ENCODE assay signal across 17 cellular contexts in genomic region chr1:153688283-153688682, GRCh38. TPM values are rescaled to one million over a fixed set of nuclear protein-coding genes. Genes with fewer than 3 reads are reported as not detected.
DNase-seq lines count a peak whose midpoint lies in the region; ATAC-seq and TF ChIP-seq lines count a peak whose summit lies in the region.
"Had no signal": no experiment of that assay in that cellular context is flagged by ENCODE, and none has a peak within 500 bp of the region (broad histone marks: within the 10 kb centered on the region; RNA-seq: fewer than 3 reads in every experiment).

No MANE protein-coding gene starts in this region.

- in situ Hi-C loops in GM13976 (cut with MboI; ENCODE audit: low sequenced_read_pairs, unreplicated experiment) = no loop called here

- no peaks in the 10 kb centered on the region for H3K27me3 ChIP-seq in BLaER1
- H3K27me3 ChIP-seq in ascending aorta = no peaks in the 10 kb centered on the region
- H3K27me3 ChIP-seq in mesendoderm (ENCODE audit: insufficient read depth, low read length, poor library complexity) = no peaks in the 10 kb centered on the region

- H3K27ac ChIP-seq in BLaER1 (no peak overlapping the region), ascending aorta (peak overlapping the region; percentile 36 to 47), mesendoderm (ENCODE audit: low read depth, low read length) (no peak overlapping the region), caudate nucleus (ENCODE audit: low read depth, low read length) (no peak overlapping the region)

- H3K27me3 Mint-ChIP-seq in activated CD4-positive, alpha-beta memory T cell treated with anti-CD3 and anti-CD28 coated beads for 36 hours = peaks cover 5% of the 10 kb centered on the region
- peaks cover 7% of the 10 kb centered on the region for H3K27me3 Mint-ChIP-seq in nephron progenitor cell (ENCODE audit: low read depth, poor library complexity)

- no peak overlapping the region for H3K9ac ChIP-seq in BLaER1
- no peak overlapping the region for H3K9ac ChIP-seq in mesendoderm (ENCODE audit: low read length)

- no peaks in the 10 kb centered on the region for H3K79me2 ChIP-seq in mesendoderm (ENCODE audit: control insufficient read depth, insufficient read depth, low read length)

- no peaks in the 10 kb centered on the region for H3K9me3 Mint-ChIP-seq in activated CD4-positive, alpha-beta memory T cell treated with anti-CD3 and anti-CD28 coated beads for 36 hours
- H3K9me3 Mint-ChIP-seq in nephron progenitor cell = no peaks in the 10 kb centered on the region
- H3K9me3 Mint-ChIP-seq: CD8-positive, alpha-beta T cell had no signal

- peak overlapping the region; percentile 89 for H3K23ac ChIP-seq in mesendoderm (ENCODE audit: low read length)

- POLR2A ChIA-PET in activated CD4-positive, alpha-beta memory T cell treated with anti-CD3 and anti-CD28 coated beads for 36 hours (lab: Charles Lee) = no interaction called here

- no peak overlapping the region for H4K8ac ChIP-seq in mesendoderm (ENCODE audit: low read depth, low read length)

- H3K4me2 ChIP-seq in BLaER1 (peak overlapping the region; percentile 85), mesendoderm (ENCODE audit: low read length) (no peak overlapping the region)

- H3K27ac Mint-ChIP-seq in activated CD4-positive, alpha-beta memory T cell treated with anti-CD3 and anti-CD28 coated beads for 36 hours = no peak overlapping the region
- no peak overlapping the region for H3K27ac Mint-ChIP-seq in nephron progenitor cell
- H3K27ac Mint-ChIP-seq: CD8-positive, alpha-beta T cell had no signal

- peak overlapping the region; percentile 49 for H3K56ac ChIP-seq in mesendoderm (ENCODE audit: low read length)

- no peaks in the 10 kb centered on the region for H4K20me1 ChIP-seq in BLaER1

- CTCF ChIA-PET in activated CD4-positive, alpha-beta memory T cell treated with anti-CD3 and anti-CD28 coated beads for 36 hours (lab: Charles Lee) = no interaction called here

- no peak overlapping the region for H2BK15ac ChIP-seq in mesendoderm (replicated peaks; ENCODE audit: low read depth)

- TF ChIP-seq CTCF in GM13976 (IDR thresholded peaks at IDR 0.05; ENCODE audit: borderline replicate concordance, control extremely low read depth, extremely low read depth, insufficient read depth, missing control alignments) (no peak), ascending aorta (IDR thresholded peaks at IDR 0.05) (no peak), nephron progenitor cell (IDR thresholded peaks at IDR 0.05) (no peak)

- DNase-seq in GM13976 (ENCODE audit: low spot score) (peak; percentile 20), ascending aorta (ENCODE audit: low spot score in 2 of 2) (no peak), mesendoderm (no peak), nephron progenitor cell (no peak), caudate nucleus (lab: John Stamatoyannopoulos, UW) (no peak)
- no peak for DNase-seq in activated CD4-positive, alpha-beta memory T cell treated with anti-CD3 and anti-CD28 coated beads for 36 hours
- DNase-seq: CD8-positive, alpha-beta T cell; HCEC 1CT; NCI-H1694 treated with DMSO at 0.1 percent for 48 hours; NCI-H510A; NCI-H748 treated with DMSO at 0.1 percent for 48 hours; NK-92 treated with Interleukin-12 subunit alpha and Interleukin-12 subunit beta, amount 100 ng/mL, for 24 hours; SHP77 had no signal

- intact Hi-C loops in ascending aorta (cut with DNase I) = no loop called here
- intact Hi-C loops in activated CD4-positive, alpha-beta memory T cell treated with anti-CD3 and anti-CD28 coated beads for 36 hours (cut with micrococcal nuclease) = no loop called here

- H2BK5ac ChIP-seq in mesendoderm (ENCODE audit: low read length) = no peak overlapping the region

- no peaks in the 10 kb centered on the region for H3K79me1 ChIP-seq in mesendoderm (ENCODE audit: low read length)

- no peak overlapping the region for H3K18ac ChIP-seq in mesendoderm (ENCODE audit: low read length)

- no peaks in the 10 kb centered on the region for H3K36me3 ChIP-seq in BLaER1
- peaks cover 75 to 89% of the 10 kb centered on the region in 2 donors for H3K36me3 ChIP-seq in ascending aorta
- peaks cover 1% of the 10 kb centered on the region for H3K36me3 ChIP-seq in mesendoderm (ENCODE audit: control insufficient read depth, insufficient read depth, low read length)

- peaks cover 4% of the 10 kb centered on the region for H3K4me1 Mint-ChIP-seq in activated CD4-positive, alpha-beta memory T cell treated with anti-CD3 and anti-CD28 coated beads for 36 hours (ENCODE audit: low read depth)
- H3K4me1 Mint-ChIP-seq in nephron progenitor cell = peaks cover 60% of the 10 kb centered on the region

- H3K4ac ChIP-seq in mesendoderm (ENCODE audit: low read depth, low read length) = no peak overlapping the region

- H3K4me1 ChIP-seq in BLaER1 = peaks cover 42% of the 10 kb centered on the region
- peaks cover 5 to 9% of the 10 kb centered on the region in 2 donors for H3K4me1 ChIP-seq in ascending aorta
- H3K4me1 ChIP-seq in mesendoderm (ENCODE audit: control insufficient read depth, low read depth, low read length) = no peaks in the 10 kb centered on the region

- ATAC-seq in HG03521 (IDR thresholded peaks at IDR 0.05; ENCODE audit: unreplicated experiment) = no peak
- ATAC-seq: CD8-positive, alpha-beta T cell; SK-N-SH treated with all-trans-retinoic acid at 6 μM for 48 hours had no signal

- no peak overlapping the region for H3K4me3 Mint-ChIP-seq in activated CD4-positive, alpha-beta memory T cell treated with anti-CD3 and anti-CD28 coated beads for 36 hours
- no peak overlapping the region for H3K4me3 Mint-ChIP-seq in nephron progenitor cell
- H3K4me3 Mint-ChIP-seq: CD8-positive, alpha-beta T cell had no signal

- H3K9me3 ChIP-seq in BLaER1 = no peaks in the 10 kb centered on the region
- H3K9me3 ChIP-seq in ascending aorta = no peaks in the 10 kb centered on the region

- H3K36me3 Mint-ChIP-seq in activated CD4-positive, alpha-beta memory T cell treated with anti-CD3 and anti-CD28 coated beads for 36 hours = no peaks in the 10 kb centered on the region
- no peaks in the 10 kb centered on the region for H3K36me3 Mint-ChIP-seq in nephron progenitor cell (ENCODE audit: low read depth)
- H3K36me3 Mint-ChIP-seq: CD8-positive, alpha-beta T cell had no signal

- no peak overlapping the region for H2AK5ac ChIP-seq in mesendoderm (ENCODE audit: low read length)

- no peak overlapping the region for H4K5ac ChIP-seq in mesendoderm (ENCODE audit: low read length)

- no peak overlapping the region for H2BK120ac ChIP-seq in mesendoderm (ENCODE audit: low read depth, low read length)

- no CpG with 5 or more reads among the region's 7 CpGs for WGBS in mesendoderm (ENCODE audit: extremely low coverage, insufficient coverage, low lambda C conversion rate)

- no peak overlapping the region for H3K4me3 ChIP-seq in BLaER1
- H3K4me3 ChIP-seq in ascending aorta = no peak overlapping the region
- no peak overlapping the region for H3K4me3 ChIP-seq in mesendoderm (ENCODE audit: low read length)

RNA-seq across cellular contexts. Expression of gene NPR1, which starts 9.8 kb away (rescaled TPM):
- total RNA-seq in ascending aorta = 187 TPM
- 1.6 TPM for polyA plus RNA-seq in mesendoderm (2013, experiment 1 of 2)
- 1.5 TPM for polyA plus RNA-seq in mesendoderm (2013, experiment 2 of 2)
- total RNA-seq in activated CD4-positive, alpha-beta memory T cell treated with anti-CD3 and anti-CD28 coated beads for 36 hours = under 1 TPM; 0.05 to 0.07 TPM
- total RNA-seq: CD8-positive, alpha-beta T cell; OCI-LY7 had no signal

RNA-seq across cellular contexts. Expression of gene ILF2, which starts 17.5 kb away (rescaled TPM):
- total RNA-seq in ascending aorta = 37.5 TPM
- 373 TPM for polyA plus RNA-seq in mesendoderm (2013, experiment 1 of 2)
- 378 TPM for polyA plus RNA-seq in mesendoderm (2013, experiment 2 of 2)
- 100 to 1,000 TPM; 315 to 323 TPM for total RNA-seq in activated CD4-positive, alpha-beta memory T cell treated with anti-CD3 and anti-CD28 coated beads for 36 hours

RNA-seq across cellular contexts. Expression of gene SNAPIN, which starts 29.8 kb away (rescaled TPM):
- total RNA-seq in ascending aorta = 61.0 TPM
- 19.9 TPM for polyA plus RNA-seq in mesendoderm (2013, experiment 1 of 2)
- polyA plus RNA-seq in mesendoderm (2013, experiment 2 of 2) = 21.5 TPM
- total RNA-seq in activated CD4-positive, alpha-beta memory T cell treated with anti-CD3 and anti-CD28 coated beads for 36 hours = 10 to 100 TPM; 31.3 to 32.1 TPM

RNA-seq across cellular contexts. Expression of gene INTS3, which starts 39.6 kb away (rescaled TPM):
- total RNA-seq in ascending aorta = 55.9 TPM
- polyA plus RNA-seq in mesendoderm (2013, experiment 1 of 2) = 24.5 TPM
- 24.1 TPM for polyA plus RNA-seq in mesendoderm (2013, experiment 2 of 2)
- 10 to 100 TPM; 45.5 to 47.7 TPM for total RNA-seq in activated CD4-positive, alpha-beta memory T cell treated with anti-CD3 and anti-CD28 coated beads for 36 hours

RNA-seq across cellular contexts. Expression of gene CHTOP, which starts 54.4 kb away (rescaled TPM):
- total RNA-seq in ascending aorta = 58.9 TPM
- polyA plus RNA-seq in mesendoderm (2013, experiment 1 of 2) = 88.9 TPM
- 88.2 TPM for polyA plus RNA-seq in mesendoderm (2013, experiment 2 of 2)
- total RNA-seq in activated CD4-positive, alpha-beta memory T cell treated with anti-CD3 and anti-CD28 coated beads for 36 hours = 10 to 100 TPM; 92.5 to 94.7 TPM

Comparison
In these comparisons a context has a peak if more than half of its experiments do, and no peak if none do; other contexts are left out.
1. H3K27ac ChIP-seq: peak in ascending aorta (2 of 2); none in BLaER1 (single experiment), mesendoderm (single experiment) and caudate nucleus (single experiment).
2. RNA of gene NPR1, which starts 9.8 kb away (total RNA-seq): 187 TPM in ascending aorta (single experiment); 0.05 to 0.07 TPM in activated CD4-positive, alpha-beta memory T cell treated with anti-CD3 and anti-CD28 coated beads for 36 hours; every median in the first group is over 100 times any median in the second.